13 cellular contexts compared by ENCODE assay signal in genomic region chr10:2351566-2351965, GRCh38.
DNase-seq lines count a peak whose midpoint lies in the region; ATAC-seq, FAIRE-seq and TF ChIP-seq lines count a peak whose summit lies in the region.
"Had no signal": no experiment of that assay in that cellular context is flagged by ENCODE, and none has a peak within 500 bp of the region (broad histone marks: within the 10 kb centered on the region; RNA-seq: fewer than 3 reads in every experiment).

No MANE protein-coding gene starts in this region.

- ATAC-seq in PC-3: no peak
- ATAC-seq in pancreas: no peak
- ATAC-seq: CD8-positive, alpha-beta T cell had no signal

- CTCF ChIA-PET in PC-3 (lab: Charles Lee): no interaction called here

- intact Hi-C loops in PC-3 (cut with micrococcal nuclease) (no loop called here), kidney (cut with DNase I) (no loop called here), pancreas (cut with DNase I) (no loop called here)

- H3K9ac ChIP-seq in PC-3 (ENCODE audit: low read length) (no peak overlapping the region), kidney (ENCODE audit: low read length in 2 of 2) (no peak overlapping the region)

- FAIRE-seq in kidney (lab: Jason Lieb, UNC): no peak
- FAIRE-seq in HTR-8/SVneo (lab: Jason Lieb, UNC): no peak
- no peak for FAIRE-seq in pancreas (lab: Jason Lieb, UNC)
- FAIRE-seq: D721Med, GM18507 had no signal

- H3K4me3 ChIP-seq in PC-3 (ENCODE audit: low read length): no peak overlapping the region
- H3K4me3 ChIP-seq in kidney (ENCODE audit: low read length in 2 of 2): no peak overlapping the region
- no peak overlapping the region for H3K4me3 ChIP-seq in pancreas

- H3K4me2 ChIP-seq in PC-3 (ENCODE audit: low read length): peak overlapping the region; percentile 28; the same call in 1 of the 2 replicates

- no peak overlapping the region for H2AFZ ChIP-seq in PC-3 (ENCODE audit: low read length)

- H4K20me1 ChIP-seq in PC-3 (ENCODE audit: low read length): no peaks in the 10 kb centered on the region

- no peaks in the 10 kb centered on the region for H3K4me1 ChIP-seq in PC-3 (ENCODE audit: insufficient read depth, low read length)
- no peaks in the 10 kb centered on the region for H3K4me1 ChIP-seq in kidney (ENCODE audit: control insufficient read depth in 1 of 2, insufficient read depth in 1 of 2, low read depth in 1 of 2, low read length in 2 of 2)
- H3K4me1 ChIP-seq in pancreas: no peaks in the 10 kb centered on the region

- H3K9me2 ChIP-seq in PC-3 (replicated peaks; ENCODE audit: low read length): no peaks in the 10 kb centered on the region

- TF ChIP-seq CTCF in PC-3 (conservative IDR thresholded peaks at IDR 0.05; ENCODE audit: low read depth, low read length) (no peak), kidney (IDR thresholded peaks at IDR 0.05; ENCODE audit: borderline replicate concordance, extremely low read depth, insufficient read depth) (no peak), pancreas (IDR thresholded peaks at IDR 0.05) (no peak)

- POLR2A ChIA-PET in PC-3 (lab: Charles Lee; ENCODE audit: unreplicated experiment): no interaction called here

- H3K27me3 ChIP-seq in PC-3 (ENCODE audit: low read length) (0 out of 2 replicates have a peak, but pooled peaks cover 3% of the 10 kb centered on the region), pancreas (no peaks in the 10 kb centered on the region)

- H3K9me3 ChIP-seq in PC-3 (ENCODE audit: low read length): no peaks in the 10 kb centered on the region
- H3K9me3 ChIP-seq in kidney (ENCODE audit: control insufficient read depth in 1 of 2, low read length in 2 of 2): no peaks in the 10 kb centered on the region
- H3K9me3 ChIP-seq in pancreas: no peaks in the 10 kb centered on the region

- H3K27ac ChIP-seq in PC-3 (ENCODE audit: low read length): no peak overlapping the region
- no peak overlapping the region for H3K27ac ChIP-seq in kidney (ENCODE audit: low read depth in 2 of 2, low read length in 2 of 2)
- no peak overlapping the region for H3K27ac ChIP-seq in pancreas

- 64 to 73% methylated on average over 16 of the region's 16 CpGs for WGBS in pancreas, 2 donors

- no peaks in the 10 kb centered on the region for H3K79me2 ChIP-seq in PC-3 (ENCODE audit: low read length)

- BruUV-seq in PC-3 (replicated peaks; lab: Mats Ljungman, UMichigan): no TSS peak

- H3K36me3 ChIP-seq in PC-3 (ENCODE audit: low read depth, low read length): no peaks in the 10 kb centered on the region
- H3K36me3 ChIP-seq in kidney (ENCODE audit: control insufficient read depth in 1 of 2, insufficient read depth in 2 of 2, low read length in 2 of 2): no peaks in the 10 kb centered on the region
- no peaks in the 10 kb centered on the region for H3K36me3 ChIP-seq in pancreas

- DNase-seq in Daoy (ENCODE audit: low read depth) (peak; percentile 72), H4 (ENCODE audit: low spot score) (peak; percentile 10), PC-3 (no peak), retina (peak; percentile 86), kidney (no peak), HTR-8/SVneo (ENCODE audit: insufficient read length, low spot score) (no peak), pancreas (no peak)
- DNase-seq: CD8-positive, alpha-beta T cell; COR-L47; DMS153; H7 had no signal

- no peaks in the 10 kb centered on the region for H3F3A ChIP-seq in PC-3 (ENCODE audit: low read length, unreplicated experiment)

Comparison
In these comparisons a context has a peak if more than half of its experiments do, and no peak if none do; other contexts are left out.
1. DNase-seq: peak in Daoy (single experiment), H4 (single experiment) and retina (single experiment); none in PC-3 (single experiment), kidney (single experiment), HTR-8/SVneo (single experiment) and pancreas (0 of 6).